In the genomic region with DNA sequence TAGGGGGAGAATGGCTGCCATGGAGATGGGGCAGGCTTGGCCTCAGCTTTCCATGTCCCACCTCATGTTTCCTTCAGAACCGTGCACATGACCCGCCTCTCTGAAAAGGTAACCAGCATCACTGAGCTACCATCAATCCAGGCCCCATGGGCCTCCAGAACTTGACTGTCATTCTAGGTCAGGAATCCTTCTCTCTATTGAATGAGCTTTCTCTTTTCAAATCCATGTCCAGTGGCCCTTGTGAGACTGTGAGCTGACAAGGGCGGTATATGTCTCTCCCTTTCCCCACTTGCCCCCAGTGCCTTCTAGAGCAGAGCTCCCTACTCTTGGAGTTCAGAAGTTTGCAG, we compare ENCODE assay signal across 14 cellular contexts. TPM values are rescaled to one million over a fixed set of nuclear protein-coding genes. Genes with fewer than 3 reads are reported as not detected.
DNase-seq lines count a peak whose midpoint lies in the region; ATAC-seq and TF ChIP-seq lines count a peak whose summit lies in the region.
"Had no signal": no experiment of that assay in that cellular context is flagged by ENCODE, and none has a peak within 500 bp of the region (broad histone marks: within the 10 kb centered on the region; RNA-seq: fewer than 3 reads in every experiment).

No MANE protein-coding gene starts in this region.

- H3K36me3 Mint-ChIP-seq in WTC11: no peaks in the 10 kb centered on the region
- H3K36me3 Mint-ChIP-seq: activated naive CD4-positive, alpha-beta T cell treated with anti-CD3 and anti-CD28 coated beads, Interleukin-2, amount 50 U/mL, for 24 hours had no signal

- POLR2A ChIA-PET in WTC11 (lab: Charles Lee): interaction anchor here (2.3 to 3.6 kb wide), 3 partner anchors 10 to 33 kb away, joined by 5 to 24 read pairs (median 21); partner anchors contain the start of gene PHLDA3

- ATAC-seq in WTC11 (no peak), left lung (no peak), HG03460 (IDR thresholded peaks at IDR 0.05; ENCODE audit: unreplicated experiment) (no peak), GM18502 (IDR thresholded peaks at IDR 0.05; ENCODE audit: poor library complexity, unreplicated experiment) (no peak), GM18511 (IDR thresholded peaks at IDR 0.05; ENCODE audit: unreplicated experiment) (no peak)
- ATAC-seq: activated CD4-positive, CD25-positive, alpha-beta regulatory T cell treated with anti-CD3 and anti-CD28 coated beads, Interleukin-2, amount 50 U/mL, for 24 hours had no signal

- H3K4me1 ChIP-seq in left lung: peaks cover 58 to 90% of the 10 kb centered on the region in 2 donors
- peaks cover 74% of the 10 kb centered on the region for H3K4me1 ChIP-seq in skeletal muscle satellite cell (ENCODE audit: control insufficient read depth, insufficient read depth, low read length)

- no peaks in the 10 kb centered on the region for H3K9me3 Mint-ChIP-seq in WTC11
- H3K9me3 Mint-ChIP-seq: activated naive CD4-positive, alpha-beta T cell treated with anti-CD3 and anti-CD28 coated beads, Interleukin-2, amount 50 U/mL, for 24 hours; neural crest cell had no signal

- DNase-seq in AG08396 (ENCODE audit: low spot score) (peak; percentile 0), WTC11 (ENCODE audit: low spot score) (no peak), left lung (no peak), NCI-H2227 (lab: John Stamatoyannopoulos, UW; ENCODE audit: unreplicated experiment) (no peak)
- DNase-seq: effector memory CD4-positive, alpha-beta T cell; Karpas-422 had no signal

- CTCF ChIA-PET in WTC11 (lab: Charles Lee): interaction anchor here (1.1 to 11.6 kb wide), 12 partner anchors 10 to 393 kb away, joined by 3 to 276 read pairs (median 5); no protein-coding TSS in a partner anchor

- H3K4me1 Mint-ChIP-seq in WTC11: peaks cover 62% of the 10 kb centered on the region

- H3K36me3 ChIP-seq in left lung: peaks cover 0 to 8% of the 10 kb centered on the region in 2 donors
- peaks cover 34% of the 10 kb centered on the region for H3K36me3 ChIP-seq in skeletal muscle satellite cell (ENCODE audit: insufficient read depth, low read length)

- H3K27ac Mint-ChIP-seq in WTC11: peak overlapping the region; percentile 37; the same call in 1 of the 2 replicates
- H3K27ac Mint-ChIP-seq: activated naive CD4-positive, alpha-beta T cell treated with anti-CD3 and anti-CD28 coated beads, Interleukin-2, amount 50 U/mL, for 24 hours; B cell had no signal

- intact Hi-C loops in left lung (cut with DNase I): no loop called here

- TF ChIP-seq CTCF in WTC11 (IDR thresholded peaks at IDR 0.05) (no peak), left lung (IDR thresholded peaks at IDR 0.05) (no peak)

- no peaks in the 10 kb centered on the region for H3K9me3 ChIP-seq in left lung
- no peaks in the 10 kb centered on the region for H3K9me3 ChIP-seq in skeletal muscle satellite cell (replicated peaks; ENCODE audit: low read length)

- peak overlapping the region; percentile 12 for H3K4me2 ChIP-seq in skeletal muscle satellite cell (ENCODE audit: low read length)

- peak overlapping the region; percentile 99 for H3K9ac ChIP-seq in skeletal muscle satellite cell (ENCODE audit: low read depth, low read length)

- peaks cover 19% of the 10 kb centered on the region for H3K27me3 Mint-ChIP-seq in WTC11 (ENCODE audit: low read depth)
- H3K27me3 Mint-ChIP-seq: activated naive CD4-positive, alpha-beta T cell treated with anti-CD3 and anti-CD28 coated beads, Interleukin-2, amount 50 U/mL, for 24 hours; B cell had no signal

- H3K27me3 ChIP-seq in left lung (no peaks in the 10 kb centered on the region), skeletal muscle satellite cell (ENCODE audit: control insufficient read depth, insufficient read depth, low read length) (no peaks in the 10 kb centered on the region)

- no peak overlapping the region for H3K4me3 ChIP-seq in left lung
- H3K4me3 ChIP-seq in skeletal muscle satellite cell (ENCODE audit: low read length): no peak overlapping the region

- no peak overlapping the region for H3K4me3 Mint-ChIP-seq in WTC11
- H3K4me3 Mint-ChIP-seq: activated naive CD4-positive, alpha-beta T cell treated with anti-CD3 and anti-CD28 coated beads, Interleukin-2, amount 50 U/mL, for 24 hours; B cell; neural crest cell had no signal

- peak overlapping the region; percentile 90 to 96 for H3K27ac ChIP-seq in left lung

TF ChIP-seq in WTC11, 78 proteins besides CTCF, POLR2A, EP300 and RAD21 (continues in another document):
- TF ChIP-seq ZSCAN18 (CRISPR knock-in tag; IDR thresholded peaks at IDR 0.05): no peak
- no peak for TF ChIP-seq PREB (CRISPR knock-in tag; IDR thresholded peaks at IDR 0.05; ENCODE audit: borderline replicate concordance)
- TF ChIP-seq, protein P1, sequence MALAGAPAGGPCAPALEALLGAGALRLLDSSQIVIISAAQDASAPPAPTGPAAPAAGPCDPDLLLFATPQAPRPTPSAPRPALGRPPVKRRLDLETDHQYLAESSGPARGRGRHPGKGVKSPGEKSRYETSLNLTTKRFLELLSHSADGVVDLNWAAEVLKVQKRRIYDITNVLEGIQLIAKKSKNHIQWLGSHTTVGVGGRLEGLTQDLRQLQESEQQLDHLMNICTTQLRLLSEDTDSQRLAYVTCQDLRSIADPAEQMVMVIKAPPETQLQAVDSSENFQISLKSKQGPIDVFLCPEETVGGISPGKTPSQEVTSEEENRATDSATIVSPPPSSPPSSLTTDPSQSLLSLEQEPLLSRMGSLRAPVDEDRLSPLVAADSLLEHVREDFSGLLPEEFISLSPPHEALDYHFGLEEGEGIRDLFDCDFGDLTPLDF (CRISPR knock-in tag; IDR thresholded peaks at IDR 0.05): no peak
- TF ChIP-seq, protein P2, sequence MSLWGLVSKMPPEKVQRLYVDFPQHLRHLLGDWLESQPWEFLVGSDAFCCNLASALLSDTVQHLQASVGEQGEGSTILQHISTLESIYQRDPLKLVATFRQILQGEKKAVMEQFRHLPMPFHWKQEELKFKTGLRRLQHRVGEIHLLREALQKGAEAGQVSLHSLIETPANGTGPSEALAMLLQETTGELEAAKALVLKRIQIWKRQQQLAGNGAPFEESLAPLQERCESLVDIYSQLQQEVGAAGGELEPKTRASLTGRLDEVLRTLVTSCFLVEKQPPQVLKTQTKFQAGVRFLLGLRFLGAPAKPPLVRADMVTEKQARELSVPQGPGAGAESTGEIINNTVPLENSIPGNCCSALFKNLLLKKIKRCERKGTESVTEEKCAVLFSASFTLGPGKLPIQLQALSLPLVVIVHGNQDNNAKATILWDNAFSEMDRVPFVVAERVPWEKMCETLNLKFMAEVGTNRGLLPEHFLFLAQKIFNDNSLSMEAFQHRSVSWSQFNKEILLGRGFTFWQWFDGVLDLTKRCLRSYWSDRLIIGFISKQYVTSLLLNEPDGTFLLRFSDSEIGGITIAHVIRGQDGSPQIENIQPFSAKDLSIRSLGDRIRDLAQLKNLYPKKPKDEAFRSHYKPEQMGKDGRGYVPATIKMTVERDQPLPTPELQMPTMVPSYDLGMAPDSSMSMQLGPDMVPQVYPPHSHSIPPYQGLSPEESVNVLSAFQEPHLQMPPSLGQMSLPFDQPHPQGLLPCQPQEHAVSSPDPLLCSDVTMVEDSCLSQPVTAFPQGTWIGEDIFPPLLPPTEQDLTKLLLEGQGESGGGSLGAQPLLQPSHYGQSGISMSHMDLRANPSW (CRISPR knock-in tag; conservative IDR thresholded peaks at IDR 0.05; ENCODE audit: low read depth): no peak
- TF ChIP-seq ZNF138 (CRISPR knock-in tag; conservative IDR thresholded peaks at IDR 0.05): no peak

RNA-seq across cellular contexts. Expression of gene CSRP1, which starts 4.4 kb away (rescaled TPM):
- total RNA-seq in WTC11 (2021) (10.7 to 15.4 TPM (median 14.3 TPM) in 3 replicates), left lung (100 to 1,000 TPM; 216 to 235 TPM)
- total RNA-seq in skeletal muscle satellite cell (2012; rRNA removed): 169 and 175 TPM in 2 replicates

RNA-seq across cellular contexts. Expression of gene PHLDA3, which starts 33.5 kb away (rescaled TPM):
- total RNA-seq in WTC11 (2021) (53.9 to 95.1 TPM (median 59.7 TPM) in 3 replicates), left lung (10 to 100 TPM; 46.8 to 82.7 TPM)
- 43.2 and 47.4 TPM in 2 replicates for total RNA-seq in skeletal muscle satellite cell (2012; rRNA removed)

RNA-seq across cellular contexts. Expression of gene NAV1, which starts 36.4 kb away (rescaled TPM):
- total RNA-seq in WTC11 (2021) (41.0 to 51.0 TPM (median 46.2 TPM) in 3 replicates), left lung (10 to 100 TPM; 37.9 to 41.5 TPM)
- 43.9 and 60.7 TPM in 2 replicates for total RNA-seq in skeletal muscle satellite cell (2012; rRNA removed)

Comparison
In these comparisons a context has a peak if more than half of its experiments do, and no peak if none do; other contexts are left out.
1. RNA of gene CSRP1, which starts 4.4 kb away (total RNA-seq): 216 to 235 TPM in left lung; 10.7 to 15.4 TPM in WTC11; every median in the first group is over 10 times any median in the second.